In the genomic region with DNA sequence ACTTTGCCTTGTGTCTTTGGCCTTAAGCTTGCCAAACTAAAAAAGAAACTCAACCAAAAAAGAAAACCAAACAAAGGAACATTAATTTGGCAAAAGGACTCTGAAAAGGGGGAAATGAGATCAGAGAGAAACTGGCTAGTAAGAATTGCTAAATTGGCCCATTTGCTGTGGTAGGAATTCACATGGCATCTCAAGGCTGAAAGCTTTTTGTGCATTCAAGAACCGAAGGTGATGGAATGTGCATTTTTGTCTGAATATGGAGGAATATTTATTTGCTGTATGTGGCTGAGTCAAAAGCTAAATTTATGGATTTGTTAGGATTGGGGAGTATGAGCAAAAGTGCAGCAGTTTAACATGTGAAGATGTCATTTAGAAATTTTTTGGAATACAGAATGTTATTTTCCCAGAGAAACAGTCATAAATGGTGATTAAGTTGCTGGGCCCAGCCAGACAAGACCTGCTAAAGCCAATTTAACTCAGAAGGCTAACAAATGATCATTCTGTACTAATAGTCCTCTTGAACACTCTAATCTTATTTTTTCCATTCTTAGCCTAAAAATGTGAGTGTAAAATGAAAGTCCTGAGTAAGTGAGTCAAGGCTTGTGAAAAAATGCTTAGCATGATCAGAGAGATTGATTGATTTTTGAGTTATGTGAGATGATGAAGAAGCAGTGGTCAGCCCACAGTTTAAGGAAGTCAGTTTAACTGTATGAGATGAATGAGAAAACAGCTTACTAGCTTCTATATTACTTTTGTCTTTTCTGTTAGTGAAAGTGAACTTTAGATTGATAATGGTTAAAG, we compare ENCODE assay signal across 12 cellular contexts.
DNase-seq lines count a peak whose midpoint lies in the region; ATAC-seq and TF ChIP-seq lines count a peak whose summit lies in the region.
"Had no signal": no experiment of that assay in that cellular context is flagged by ENCODE, and none has a peak within 500 bp of the region (broad histone marks: within the 10 kb centered on the region; RNA-seq: fewer than 3 reads in every experiment).

No MANE protein-coding gene starts in this region.

- H3K36me3 Mint-ChIP-seq in HFFc6 (ENCODE audit: low read depth), result peaks cover 16% of the 10 kb centered on the region
- peaks cover 11% of the 10 kb centered on the region for H3K36me3 Mint-ChIP-seq in activated CD4-positive, alpha-beta T cell treated with anti-CD3 and anti-CD28 coated beads, Interleukin-2, amount 10 ng/mL, durations not matched to agents 7 days and 5 days (ENCODE audit: low read depth)
- H3K36me3 Mint-ChIP-seq in natural killer cell treated with Interleukin-12 subunit alpha and Interleukin-12 subunit beta and Interleukin-15 and Interleukin-18, amount 100 ng/mL, for 72 hours, result peaks cover 5% of the 10 kb centered on the region

- H3K27ac ChIP-seq in adrenal gland (peak overlapping the region in 4 of 5 donors; percentile 4 to 58 (median 30)), tibial artery (peak overlapping the region; percentile 63 to 65)
- H3K27ac ChIP-seq: right lobe of liver, SK-N-MC had no signal

- CTCF ChIA-PET in activated CD4-positive, alpha-beta T cell treated with anti-CD3 and anti-CD28 coated beads, Interleukin-2, amount 10 ng/mL, durations not matched to agents 7 days and 5 days (lab: Charles Lee), result interaction anchor here (1.2 kb wide), 1 partner anchor 8 kb away, joined by 4 read pairs; no protein-coding TSS in a partner anchor

- intact Hi-C loops in adrenal gland (cut with DNase I) (no loop called here), tibial artery (cut with DNase I; ENCODE audit: low total_unique reads) (no loop called here)

- POLR2A ChIA-PET in activated CD4-positive, alpha-beta T cell treated with anti-CD3 and anti-CD28 coated beads, Interleukin-2, amount 10 ng/mL, durations not matched to agents 7 days and 5 days (lab: Charles Lee), result no interaction called here

- H3K9me3 Mint-ChIP-seq in HFFc6, result no peaks in the 10 kb centered on the region
- H3K9me3 Mint-ChIP-seq in activated CD4-positive, alpha-beta T cell treated with anti-CD3 and anti-CD28 coated beads, Interleukin-2, amount 10 ng/mL, durations not matched to agents 7 days and 5 days, result peaks cover 4% of the 10 kb centered on the region
- H3K9me3 Mint-ChIP-seq in natural killer cell treated with Interleukin-12 subunit alpha and Interleukin-12 subunit beta and Interleukin-15 and Interleukin-18, amount 100 ng/mL, for 72 hours, result peaks cover 4% of the 10 kb centered on the region

- H3K9me3 ChIP-seq in adrenal gland (replicated peaks in 1 of 3) (no peaks in the 10 kb centered on the region), tibial artery (no peaks in the 10 kb centered on the region), BE2C (no peaks in the 10 kb centered on the region)
- H3K9me3 ChIP-seq: right lobe of liver had no signal

- no peak overlapping the region for H3K4me3 Mint-ChIP-seq in HFFc6
- H3K4me3 Mint-ChIP-seq in activated CD4-positive, alpha-beta T cell treated with anti-CD3 and anti-CD28 coated beads, Interleukin-2, amount 10 ng/mL, durations not matched to agents 7 days and 5 days, result no peak overlapping the region
- no peak overlapping the region for H3K4me3 Mint-ChIP-seq in natural killer cell treated with Interleukin-12 subunit alpha and Interleukin-12 subunit beta and Interleukin-15 and Interleukin-18, amount 100 ng/mL, for 72 hours
- H3K4me3 Mint-ChIP-seq: activated naive CD4-positive, alpha-beta T cell treated with anti-CD3 and anti-CD28 coated beads for 36 hours had no signal

- peaks cover 14% of the 10 kb centered on the region for H3K4me1 Mint-ChIP-seq in HFFc6 (ENCODE audit: low read depth)
- peaks cover 6% of the 10 kb centered on the region for H3K4me1 Mint-ChIP-seq in activated CD4-positive, alpha-beta T cell treated with anti-CD3 and anti-CD28 coated beads, Interleukin-2, amount 10 ng/mL, durations not matched to agents 7 days and 5 days
- peaks cover 4 to 5% of the 10 kb centered on the region in 2 donors for H3K4me1 Mint-ChIP-seq in natural killer cell treated with Interleukin-12 subunit alpha and Interleukin-12 subunit beta and Interleukin-15 and Interleukin-18, amount 100 ng/mL, for 72 hours (ENCODE audit: low read depth in 2 of 2)

- no peak overlapping the region for H3K27ac Mint-ChIP-seq in HFFc6
- H3K27ac Mint-ChIP-seq in activated CD4-positive, alpha-beta T cell treated with anti-CD3 and anti-CD28 coated beads, Interleukin-2, amount 10 ng/mL, durations not matched to agents 7 days and 5 days, result no peak overlapping the region
- no peak overlapping the region for H3K27ac Mint-ChIP-seq in natural killer cell treated with Interleukin-12 subunit alpha and Interleukin-12 subunit beta and Interleukin-15 and Interleukin-18, amount 100 ng/mL, for 72 hours
- H3K27ac Mint-ChIP-seq: activated naive CD4-positive, alpha-beta T cell treated with anti-CD3 and anti-CD28 coated beads for 36 hours had no signal

- no peaks in the 10 kb centered on the region for H3K27me3 ChIP-seq in adrenal gland
- no peaks in the 10 kb centered on the region for H3K27me3 ChIP-seq in tibial artery
- no peaks in the 10 kb centered on the region for H3K27me3 ChIP-seq in BE2C
- H3K27me3 ChIP-seq: right lobe of liver had no signal

- no peaks in the 10 kb centered on the region; the same call in 1 of the 2 replicates for H3K27me3 Mint-ChIP-seq in HFFc6 (ENCODE audit: insufficient read depth)
- no peaks in the 10 kb centered on the region for H3K27me3 Mint-ChIP-seq in activated CD4-positive, alpha-beta T cell treated with anti-CD3 and anti-CD28 coated beads, Interleukin-2, amount 10 ng/mL, durations not matched to agents 7 days and 5 days
- H3K27me3 Mint-ChIP-seq in natural killer cell treated with Interleukin-12 subunit alpha and Interleukin-12 subunit beta and Interleukin-15 and Interleukin-18, amount 100 ng/mL, for 72 hours, result no peaks in the 10 kb centered on the region

- H3K36me3 ChIP-seq in adrenal gland (replicated peaks in 1 of 2) (no peaks in the 10 kb centered on the region), tibial artery (no peaks in the 10 kb centered on the region), BE2C (peaks cover 16% of the 10 kb centered on the region)
- H3K36me3 ChIP-seq: right lobe of liver had no signal

- WGBS in adrenal gland, 4 donors, result 18 to 37% (median 29%) methylated on average over 1 of the region's 1 CpG

- no peak for TF ChIP-seq POLR2A in adrenal gland (IDR thresholded peaks at IDR 0.05)

- TF ChIP-seq CTCF in HFFc6 (IDR thresholded peaks at IDR 0.05) (peak; percentile 30), adrenal gland (IDR thresholded peaks at IDR 0.05) (peak in 1 of 6 experiments; percentile 12), tibial artery (IDR thresholded peaks at IDR 0.05) (peak; percentile 12 to 43), BE2C (IDR thresholded peaks at IDR 0.05; ENCODE audit: low read depth, low read length) (no peak)

- no peak for ATAC-seq in natural killer cell treated with Interleukin-12 subunit alpha and Interleukin-12 subunit beta and Interleukin-15 and Interleukin-18, amount 100 ng/mL, for 72 hours
- ATAC-seq: right lobe of liver had no signal

- peak; percentile 63 for DNase-seq in HFFc6
- DNase-seq in adrenal gland, result no peak
- peak; percentile 7 for DNase-seq in hepatic stellate cell (ENCODE audit: low spot score)
- DNase-seq in tibial artery, result no peak
- no peak for DNase-seq in activated CD4-positive, alpha-beta T cell treated with anti-CD3 and anti-CD28 coated beads, Interleukin-2, amount 10 ng/mL, durations not matched to agents 7 days and 5 days
- DNase-seq in BE2C, result no peak
- no peak for DNase-seq in natural killer cell treated with Interleukin-12 subunit alpha and Interleukin-12 subunit beta and Interleukin-15 and Interleukin-18, amount 100 ng/mL, for 72 hours (ENCODE audit: low spot score)
- DNase-seq: activated CD4-positive, alpha-beta T cell treated with anti-CD3 and anti-CD28 coated beads for 4 hours; activated naive CD4-positive, alpha-beta T cell treated with anti-CD3 and anti-CD28 coated beads for 36 hours; NCI-H526; right lobe of liver had no signal

- H3K4me3 ChIP-seq in adrenal gland, result no peak overlapping the region
- no peak overlapping the region for H3K4me3 ChIP-seq in tibial artery
- no peak overlapping the region for H3K4me3 ChIP-seq in BE2C (ENCODE audit: low read depth, low read length)
- H3K4me3 ChIP-seq: right lobe of liver, SK-N-MC had no signal

- H3K4me1 ChIP-seq in adrenal gland (replicated peaks in 1 of 2), result peaks cover 7 to 22% of the 10 kb centered on the region in 2 donors
- H3K4me1 ChIP-seq in tibial artery, result peaks cover 0 to 71% (median 38%) of the 10 kb centered on the region in 4 donors
- peaks cover 37% of the 10 kb centered on the region for H3K4me1 ChIP-seq in BE2C

Comparison
In these comparisons a context has a peak if more than half of its experiments do, and no peak if none do; other contexts are left out.
1. DNase-seq: peak in HFFc6 (single experiment) and hepatic stellate cell (single experiment); none in adrenal gland (0 of 7), tibial artery (0 of 2), activated CD4-positive, alpha-beta T cell treated with anti-CD3 and anti-CD28 coated beads, Interleukin-2, amount 10 ng/mL, durations not matched to agents 7 days and 5 days (single experiment), BE2C (single experiment) and natural killer cell treated with Interleukin-12 subunit alpha and Interleukin-12 subunit beta and Interleukin-15 and Interleukin-18, amount 100 ng/mL, for 72 hours (single experiment).